ENCODE assay signal across 17 cellular contexts in the genomic region with DNA sequence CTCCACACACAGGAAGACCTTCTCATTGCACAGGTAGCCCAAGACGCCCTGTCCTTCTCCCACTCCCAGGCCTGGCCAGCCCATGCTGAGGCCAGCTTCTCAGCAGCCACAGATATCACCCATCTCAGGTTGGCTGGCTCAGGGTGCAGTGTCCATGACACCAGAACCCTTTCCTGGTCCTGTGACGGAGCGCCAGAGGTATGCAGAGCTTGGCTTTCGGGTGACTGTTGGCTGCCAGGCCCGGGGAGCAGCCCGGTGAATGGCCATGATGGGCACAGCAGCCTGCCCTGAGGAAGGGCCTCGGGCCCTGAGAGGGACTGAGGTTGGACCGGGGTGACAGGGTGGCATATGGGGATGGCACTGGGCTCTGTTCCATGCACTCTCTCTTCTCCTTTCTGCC.
A peak's percentile ranks its signal among the peaks of the same experiment; 100 is the strongest.
DNase-seq lines count a peak whose midpoint lies in the region; ATAC-seq and TF ChIP-seq lines count a peak whose summit lies in the region.
"Had no signal": no experiment of that assay in that cellular context is flagged by ENCODE, and none has a peak within 500 bp of the region (broad histone marks: within the 10 kb centered on the region; RNA-seq: fewer than 3 reads in every experiment).

No MANE protein-coding gene starts in this region.

- no peak for TF ChIP-seq POLR2A in gastrocnemius medialis (IDR thresholded peaks at IDR 0.05)

- peak overlapping the region; percentile 90 to 97 (median 94) for H3K27ac ChIP-seq in gastrocnemius medialis
- H3K27ac ChIP-seq: SJSA1 had no signal

- H3K27me3 Mint-ChIP-seq in brain: no peaks in the 10 kb centered on the region
- peaks cover 1% of the 10 kb centered on the region for H3K27me3 Mint-ChIP-seq in activated CD4-positive, alpha-beta T cell treated with anti-CD3 and anti-CD28 coated beads, Interleukin-2, amount 10 ng/mL, durations not matched to agents 7 days and 5 days

- H3K9me3 Mint-ChIP-seq in brain: peaks cover 0 to 2% (median 0%) of the 10 kb centered on the region in 5 experiments
- H3K9me3 Mint-ChIP-seq in activated CD4-positive, alpha-beta T cell treated with anti-CD3 and anti-CD28 coated beads, Interleukin-2, amount 10 ng/mL, durations not matched to agents 7 days and 5 days: no peaks in the 10 kb centered on the region

- H3K36me3 Mint-ChIP-seq in brain: peaks cover 8% of the 10 kb centered on the region
- no peaks in the 10 kb centered on the region for H3K36me3 Mint-ChIP-seq in activated CD4-positive, alpha-beta T cell treated with anti-CD3 and anti-CD28 coated beads, Interleukin-2, amount 10 ng/mL, durations not matched to agents 7 days and 5 days (ENCODE audit: low read depth)

- CTCF ChIA-PET in activated CD4-positive, alpha-beta T cell treated with anti-CD3 and anti-CD28 coated beads, Interleukin-2, amount 10 ng/mL, durations not matched to agents 7 days and 5 days (lab: Charles Lee): no interaction called here

- H3K27ac Mint-ChIP-seq in brain: peak overlapping the region in 4 of 5 experiments; percentile 10 to 89 (median 70)
- H3K27ac Mint-ChIP-seq in activated CD4-positive, alpha-beta T cell treated with anti-CD3 and anti-CD28 coated beads, Interleukin-2, amount 10 ng/mL, durations not matched to agents 7 days and 5 days: no peak overlapping the region

- intact Hi-C loops in left cardiac atrium (cut with DNase I) (loop anchor here in 1 of 2 donors (5.0 kb wide), 1 partner anchor 33 kb away; no protein-coding TSS in a partner anchor), gastrocnemius medialis (cut with DNase I; ENCODE audit: low total_unique reads) (loop anchor here (5.0 to 10.0 kb wide), 3 partner anchors 248 to 456 kb away; partner anchors contain the start of genes FKBP4 and TULP3)

- no peak overlapping the region for H3K4me3 Mint-ChIP-seq in brain
- H3K4me3 Mint-ChIP-seq in activated CD4-positive, alpha-beta T cell treated with anti-CD3 and anti-CD28 coated beads, Interleukin-2, amount 10 ng/mL, durations not matched to agents 7 days and 5 days: no peak overlapping the region

- ATAC-seq in left cardiac atrium (peak; percentile 52 to 63), gastrocnemius medialis (peak; percentile 66 to 73), HG03196 (IDR thresholded peaks at IDR 0.05; ENCODE audit: unreplicated experiment) (no peak)

- in situ Hi-C loops in gastrocnemius medialis (cut with MboI; ENCODE audit: low sequenced_read_pairs in 4 of 4): no loop called here

- no peak for TF ChIP-seq CTCF in brain (conservative IDR thresholded peaks at IDR 0.05)
- peak in 1 of 5 experiments; percentile 10 for TF ChIP-seq CTCF in gastrocnemius medialis (IDR thresholded peaks at IDR 0.05 in 4 of 5, conservative IDR thresholded peaks at IDR 0.05 in 1 of 5)

- no peaks in the 10 kb centered on the region for H3K27me3 ChIP-seq in gastrocnemius medialis
- H3K27me3 ChIP-seq: BE2C, MG63, SJSA1 had no signal

- peaks cover 82% of the 10 kb centered on the region for H3K4me1 Mint-ChIP-seq in brain
- H3K4me1 Mint-ChIP-seq in activated CD4-positive, alpha-beta T cell treated with anti-CD3 and anti-CD28 coated beads, Interleukin-2, amount 10 ng/mL, durations not matched to agents 7 days and 5 days: peaks cover 7% of the 10 kb centered on the region

- no peaks in the 10 kb centered on the region for H3K9me3 ChIP-seq in gastrocnemius medialis
- H3K9me3 ChIP-seq: BE2C, HAP-1, MG63, SJSA1 had no signal

- POLR2A ChIA-PET in activated CD4-positive, alpha-beta T cell treated with anti-CD3 and anti-CD28 coated beads, Interleukin-2, amount 10 ng/mL, durations not matched to agents 7 days and 5 days (lab: Charles Lee): no interaction called here

- no peaks in the 10 kb centered on the region for H3K36me3 ChIP-seq in gastrocnemius medialis
- H3K36me3 ChIP-seq: BE2C, HAP-1, MG63, SJSA1 had no signal

- DNase-seq in left cardiac atrium: peak; percentile 61
- DNase-seq in gastrocnemius medialis: peak; percentile 91 to 97
- DNase-seq in NCI-H748 treated with DMSO at 0.1 percent for 48 hours (lab: John Stamatoyannopoulos, UW): no peak
- no peak for DNase-seq in CD1c-positive myeloid dendritic cell (ENCODE audit: extremely low spot score)
- no peak for DNase-seq in activated CD4-positive, alpha-beta T cell treated with anti-CD3 and anti-CD28 coated beads, Interleukin-2, amount 10 ng/mL, durations not matched to agents 7 days and 5 days
- DNase-seq: BE2C, DMS79 treated with DMSO at 0.1 percent for 48 hours, Karpas-422, MG63, NCI-H1092, NCI-H2107, NCI-H69, RPMI8226 had no signal

- no peak overlapping the region for H3K4me3 ChIP-seq in gastrocnemius medialis
- H3K4me3 ChIP-seq: HAP-1, MG63, SJSA1 had no signal

- H3K4me1 ChIP-seq in gastrocnemius medialis: peaks cover 71 to 89% of the 10 kb centered on the region in 2 donors
- H3K4me1 ChIP-seq: HAP-1 had no signal

Comparison
In these comparisons a context has a peak if more than half of its experiments do, and no peak if none do; other contexts are left out.
1. DNase-seq: peak in left cardiac atrium (single experiment) and gastrocnemius medialis (2 of 2); none in NCI-H748 treated with DMSO at 0.1 percent for 48 hours (single experiment), CD1c-positive myeloid dendritic cell (single experiment) and activated CD4-positive, alpha-beta T cell treated with anti-CD3 and anti-CD28 coated beads, Interleukin-2, amount 10 ng/mL, durations not matched to agents 7 days and 5 days (single experiment).